In the genomic region with DNA sequence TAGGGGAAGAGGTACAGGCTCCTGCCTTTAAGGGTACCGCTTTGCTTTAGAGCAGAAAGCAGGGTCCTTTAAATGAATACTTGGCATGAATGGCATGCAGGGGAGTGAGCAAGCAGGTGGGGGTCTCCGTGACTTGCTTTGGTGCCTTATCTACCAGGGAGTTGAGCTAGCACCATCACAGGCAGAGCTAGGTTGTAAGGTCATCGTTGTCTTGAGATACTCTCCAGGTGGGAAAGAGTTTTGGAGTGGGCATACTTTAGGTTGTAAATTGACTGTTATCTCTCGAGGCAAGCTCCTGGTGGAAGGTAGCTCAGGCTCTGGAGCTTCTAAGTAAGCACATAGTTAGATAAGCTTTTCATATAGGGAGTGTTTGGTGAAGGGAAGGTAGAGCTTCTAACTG, we compare ENCODE assay signal across 25 cellular contexts. TPM values are rescaled to one million over a fixed set of nuclear protein-coding genes. Genes with fewer than 3 reads are reported as not detected.
"Had no signal": no experiment of that assay in that cellular context is flagged by ENCODE, and none has a peak within 500 bp of the region (broad histone marks: within the 10 kb centered on the region; RNA-seq: fewer than 3 reads in every experiment).

No MANE protein-coding gene starts in this region.

- H3K9me3 ChIP-seq: psoas muscle, right lobe of liver, sigmoid colon, stomach, thoracic aorta, thyroid gland, tibial nerve, upper lobe of left lung, vagina had no signal

- H3K4me1 ChIP-seq: parathyroid adenoma, psoas muscle had no signal

- FAIRE-seq: small intestine, urothelium cell line had no signal

- H3K79me2 ChIP-seq: parathyroid adenoma had no signal

- H3K27me3 ChIP-seq: right lobe of liver, sigmoid colon, thyroid gland, tibial nerve, upper lobe of left lung, vagina had no signal

- H3K4me3 ChIP-seq: neural progenitor cell, psoas muscle, right lobe of liver, sigmoid colon, stomach, thoracic aorta, thyroid gland, tibial nerve, upper lobe of left lung, vagina had no signal

- H3K9ac ChIP-seq: neural progenitor cell, parathyroid adenoma had no signal

- DNase-seq: natural killer cell; posterior cingulate gyrus; psoas muscle; right cardiac atrium; right lobe of liver; sigmoid colon; small intestine; stimulated activated CD4-positive, alpha-beta T cell treated with anti-CD3 and anti-CD28 coated beads, Interleukin-15, amount 100 ng/mL, for 24 hours; stimulated activated CD4-positive, alpha-beta T cell treated with anti-CD3 and anti-CD28 coated beads, Interleukin-2, amount 100 ng/mL, for 24 hours; stimulated activated CD4-positive, alpha-beta T cell treated with anti-CD3 and anti-CD28 coated beads, Interleukin-2, amount 100 ng/mL, for 48 hours; stimulated activated CD4-positive, alpha-beta T cell treated with anti-CD3 and anti-CD28 coated beads, Interleukin-4, amount 100 ng/mL, for 24 hours; stimulated activated naive B cell treated with anti-CD40 and anti-IgM and Interleukin-4, amounts not matched to agents 10 μg/mL and 1 μg/mL and 100 μg/mL, for 72 hours; stimulated activated naive CD4-positive, alpha-beta T cell treated with Interleukin-2 at 50 U/mL for 16 hours; stomach; thyroid gland; trophoblast cell; upper lobe of left lung had no signal

- H3K27ac ChIP-seq: neural progenitor cell, parathyroid adenoma, psoas muscle, right lobe of liver, stomach, thoracic aorta, thyroid gland, tibial nerve, upper lobe of left lung, vagina had no signal

- H3K4me2 ChIP-seq: neural progenitor cell had no signal

- H2AFZ ChIP-seq: neural progenitor cell, parathyroid adenoma had no signal

- H3K36me3 ChIP-seq: neural progenitor cell, right lobe of liver, sigmoid colon, stomach, thoracic aorta, thyroid gland, tibial nerve, upper lobe of left lung, vagina had no signal

RNA-seq across cellular contexts. Expression of a gene that starts 5.6 kb away (rescaled TPM):
- total RNA-seq: osteocyte had no signal
- polyA plus RNA-seq: neural cell had no signal
